In the genomic region with DNA sequence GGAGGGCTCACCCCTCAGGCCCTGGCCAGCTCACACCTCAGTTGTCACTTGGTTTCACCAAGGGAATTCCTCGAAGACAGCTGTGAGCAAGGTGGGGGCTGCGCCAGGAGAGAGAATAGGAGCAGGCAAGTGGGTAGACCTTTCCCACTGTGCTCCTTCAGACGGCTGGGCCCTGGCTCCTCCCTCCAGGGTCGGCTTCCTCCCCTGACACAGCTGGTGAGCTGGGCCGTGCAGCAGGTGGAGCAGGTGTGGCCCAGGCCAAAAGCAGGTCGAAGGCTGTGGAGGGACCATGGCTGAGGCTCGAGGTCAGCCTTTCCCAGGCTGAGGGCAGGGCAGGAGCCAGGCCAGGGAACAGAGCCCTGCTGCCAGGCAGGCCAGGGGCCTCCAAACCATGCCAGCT, we compare ENCODE assay signal across 23 cellular contexts. TPM values are rescaled to one million over a fixed set of nuclear protein-coding genes. Genes with fewer than 3 reads are reported as not detected.
DNase-seq lines count a peak whose midpoint lies in the region; ATAC-seq lines count a peak whose summit lies in the region.
"Had no signal": no experiment of that assay in that cellular context is flagged by ENCODE, and none has a peak within 500 bp of the region (broad histone marks: within the 10 kb centered on the region; RNA-seq: fewer than 3 reads in every experiment).

No MANE protein-coding gene starts in this region.

- no peak overlapping the region for H3K27ac Mint-ChIP-seq in stimulated activated naive B cell treated with anti-CD40 and anti-IgM and Interleukin-4, amounts not matched to agents 10 μg/mL and 1 μg/mL and 100 μg/mL, for 72 hours
- H3K27ac Mint-ChIP-seq: CD8-positive, alpha-beta memory T cell had no signal

- DNase-seq in NCI-H2196 (lab: John Stamatoyannopoulos, UW; ENCODE audit: unreplicated experiment), result peak; percentile 29
- no peak for DNase-seq in NCI-H2196 treated with DMSO at 0.1 percent for 48 hours (lab: John Stamatoyannopoulos, UW; ENCODE audit: unreplicated experiment)
- DNase-seq in HT-29 (ENCODE audit: low spot score), result peak; percentile 47
- DNase-seq in left lobe of liver (ENCODE audit: low spot score), result no peak
- no peak for DNase-seq in inferior parietal cortex (ENCODE audit: extremely low spot score)
- DNase-seq in stimulated activated naive B cell treated with anti-CD40 and anti-IgM and Interleukin-4, amounts not matched to agents 10 μg/mL and 1 μg/mL and 100 μg/mL, for 72 hours, result no peak
- DNase-seq: AML-193; CD8-positive, alpha-beta memory T cell; EL; GF-D8; GOT3; MG63; NCI-H1417; NCI-H1930; NCI-H226; NCI-H524 treated with DMSO at 0.1 percent for 48 hours; NCI-H82 had no signal

- H3K27me3 Mint-ChIP-seq in stimulated activated naive B cell treated with anti-CD40 and anti-IgM and Interleukin-4, amounts not matched to agents 10 μg/mL and 1 μg/mL and 100 μg/mL, for 72 hours, result peaks cover 0 to 9% of the 10 kb centered on the region in 2 donors

- ATAC-seq in left lobe of liver, result peak; percentile 31
- ATAC-seq in HG02642 (IDR thresholded peaks at IDR 0.05; ENCODE audit: poor library complexity, unreplicated experiment), result no peak
- ATAC-seq in stimulated activated naive B cell treated with anti-CD40 and anti-IgM and Interleukin-4, amounts not matched to agents 10 μg/mL and 1 μg/mL and 100 μg/mL, for 72 hours (replicated peaks), result no peak
- ATAC-seq: K562, Panc1 had no signal

- H3K36me3 Mint-ChIP-seq in stimulated activated naive B cell treated with anti-CD40 and anti-IgM and Interleukin-4, amounts not matched to agents 10 μg/mL and 1 μg/mL and 100 μg/mL, for 72 hours, result no peaks in the 10 kb centered on the region
- H3K36me3 Mint-ChIP-seq: CD8-positive, alpha-beta memory T cell had no signal

- H3K9me3 Mint-ChIP-seq in stimulated activated naive B cell treated with anti-CD40 and anti-IgM and Interleukin-4, amounts not matched to agents 10 μg/mL and 1 μg/mL and 100 μg/mL, for 72 hours, result no peaks in the 10 kb centered on the region
- H3K9me3 Mint-ChIP-seq: CD8-positive, alpha-beta memory T cell had no signal

- H3K27ac ChIP-seq in angular gyrus (ENCODE audit: low read depth, low read length), result peak overlapping the region; percentile 34
- H3K27ac ChIP-seq: C4-2B, SJSA1 had no signal

- no peak overlapping the region for H3K4me3 Mint-ChIP-seq in stimulated activated naive B cell treated with anti-CD40 and anti-IgM and Interleukin-4, amounts not matched to agents 10 μg/mL and 1 μg/mL and 100 μg/mL, for 72 hours
- H3K4me3 Mint-ChIP-seq: CD8-positive, alpha-beta memory T cell had no signal

- no peaks in the 10 kb centered on the region for H3K4me1 Mint-ChIP-seq in stimulated activated naive B cell treated with anti-CD40 and anti-IgM and Interleukin-4, amounts not matched to agents 10 μg/mL and 1 μg/mL and 100 μg/mL, for 72 hours
- H3K4me1 Mint-ChIP-seq: CD8-positive, alpha-beta memory T cell had no signal

RNA-seq across cellular contexts. Expression of gene MYRF, which starts 12.5 kb away (rescaled TPM):
- 70.1 and 105 TPM in 2 replicates for total RNA-seq in HT-29 (2014; rRNA removed; shearing (Covaris generic))
- total RNA-seq in left lobe of liver, result 15.9 TPM

RNA-seq across cellular contexts. Expression of gene TMEM258, which starts 52.4 kb away (rescaled TPM):
- 113 and 120 TPM in 2 replicates for total RNA-seq in HT-29 (2014; rRNA removed; shearing (Covaris generic))
- total RNA-seq in left lobe of liver, result 58.5 TPM

RNA-seq across cellular contexts. Expression of gene FEN1, which starts 52.7 kb away (rescaled TPM):
- 137 and 147 TPM in 2 replicates for total RNA-seq in HT-29 (2014; rRNA removed; shearing (Covaris generic))
- total RNA-seq in left lobe of liver, result 5.1 TPM

RNA-seq across cellular contexts. Expression of gene DAGLA, which starts 59.8 kb away (rescaled TPM):
- total RNA-seq in HT-29 (2014; rRNA removed; shearing (Covaris generic)), result 9.2 and 9.7 TPM in 2 replicates
- total RNA-seq in left lobe of liver, result 0.35 TPM

Comparison
In these comparisons a context has a peak if more than half of its experiments do, and no peak if none do; other contexts are left out.
1. DNase-seq: peak in NCI-H2196 (single experiment) and HT-29 (single experiment); none in NCI-H2196 treated with DMSO at 0.1 percent for 48 hours (single experiment), left lobe of liver (single experiment), inferior parietal cortex (single experiment) and stimulated activated naive B cell treated with anti-CD40 and anti-IgM and Interleukin-4, amounts not matched to agents 10 μg/mL and 1 μg/mL and 100 μg/mL, for 72 hours (single experiment).
2. RNA of gene FEN1, which starts 52.7 kb away (total RNA-seq): 137 to 147 TPM in HT-29; 5.1 TPM in left lobe of liver (single experiment); every median in the first group is over 10 times any median in the second.